9 cellular contexts compared by ENCODE assay signal in genomic region chr13:96817336-96817941, GRCh38.
DNase-seq lines count a peak whose midpoint lies in the region; ATAC-seq and TF ChIP-seq lines count a peak whose summit lies in the region.
"Had no signal": no experiment of that assay in that cellular context is flagged by ENCODE, and none has a peak within 500 bp of the region (broad histone marks: within the 10 kb centered on the region; RNA-seq: fewer than 3 reads in every experiment).

No MANE protein-coding gene starts in this region.

- no peak overlapping the region for H3K4me3 Mint-ChIP-seq in activated CD4-positive, alpha-beta memory T cell treated with anti-CD3 and anti-CD28 coated beads for 36 hours
- H3K4me3 Mint-ChIP-seq: activated CD8-positive, alpha-beta memory T cell treated with anti-CD3 and anti-CD28 coated beads, Interleukin-2, amount 10 ng/mL, durations not matched to agents 7 days and 5 days had no signal

- CTCF ChIA-PET in activated CD4-positive, alpha-beta memory T cell treated with anti-CD3 and anti-CD28 coated beads for 36 hours (lab: Charles Lee), result interaction anchor here (0.7 to 1.5 kb wide), 3 partner anchors 9 to 798 kb away, joined by 3 to 6 read pairs (median 3); no protein-coding TSS in a partner anchor

- H3K27me3 Mint-ChIP-seq in activated CD4-positive, alpha-beta memory T cell treated with anti-CD3 and anti-CD28 coated beads for 36 hours, result no peaks in the 10 kb centered on the region
- H3K27me3 Mint-ChIP-seq: activated CD8-positive, alpha-beta memory T cell treated with anti-CD3 and anti-CD28 coated beads, Interleukin-2, amount 10 ng/mL, durations not matched to agents 7 days and 5 days had no signal

- no peak overlapping the region for H3K27ac ChIP-seq in gastrocnemius medialis

- no peak overlapping the region for H3K27ac Mint-ChIP-seq in activated CD4-positive, alpha-beta memory T cell treated with anti-CD3 and anti-CD28 coated beads for 36 hours
- H3K27ac Mint-ChIP-seq: activated CD8-positive, alpha-beta memory T cell treated with anti-CD3 and anti-CD28 coated beads, Interleukin-2, amount 10 ng/mL, durations not matched to agents 7 days and 5 days had no signal

- H3K9me3 Mint-ChIP-seq in activated CD4-positive, alpha-beta memory T cell treated with anti-CD3 and anti-CD28 coated beads for 36 hours, result peaks cover 7% of the 10 kb centered on the region

- TF ChIP-seq POLR2A in gastrocnemius medialis (IDR thresholded peaks at IDR 0.05), result no peak

- TF ChIP-seq CTCF in fibroblast of pulmonary artery (IDR thresholded peaks at IDR 0.05; ENCODE audit: low read length, missing control alignments), result peak; percentile 57
- TF ChIP-seq CTCF in gastrocnemius medialis (IDR thresholded peaks at IDR 0.05 in 4 of 5, conservative IDR thresholded peaks at IDR 0.05 in 1 of 5), result peak in 4 of 5 experiments; percentile 23 to 52 (median 48)

- H3K36me3 ChIP-seq in NT2/D1 (ENCODE audit: insufficient read depth, insufficient read length, low read length) (no peaks in the 10 kb centered on the region), gastrocnemius medialis (no peaks in the 10 kb centered on the region)

- H3K4me1 Mint-ChIP-seq in activated CD4-positive, alpha-beta memory T cell treated with anti-CD3 and anti-CD28 coated beads for 36 hours (ENCODE audit: low read depth), result no peaks in the 10 kb centered on the region
- H3K4me1 Mint-ChIP-seq: activated CD8-positive, alpha-beta memory T cell treated with anti-CD3 and anti-CD28 coated beads, Interleukin-2, amount 10 ng/mL, durations not matched to agents 7 days and 5 days had no signal

- intact Hi-C loops in gastrocnemius medialis (cut with DNase I; ENCODE audit: low total_unique reads), result loop anchor here (1.0 to 10.0 kb wide), 3 partner anchors 595 to 797 kb away; partner anchors contain the start of gene UGGT2
- intact Hi-C loops in activated CD4-positive, alpha-beta memory T cell treated with anti-CD3 and anti-CD28 coated beads for 36 hours (cut with micrococcal nuclease), result loop anchor here (10.0 kb wide), 1 partner anchor 793 kb away; no protein-coding TSS in a partner anchor

- H3K9me3 ChIP-seq in NT2/D1 (ENCODE audit: insufficient read depth, low read length), result no peaks in the 10 kb centered on the region; the same call in 1 of the 2 replicates
- H3K9me3 ChIP-seq in gastrocnemius medialis, result no peaks in the 10 kb centered on the region

- H3K4me1 ChIP-seq in NT2/D1 (ENCODE audit: insufficient read depth, insufficient read length), result no peaks in the 10 kb centered on the region
- peaks cover 0 to 4% of the 10 kb centered on the region in 2 donors for H3K4me1 ChIP-seq in gastrocnemius medialis

- ATAC-seq in gastrocnemius medialis (no peak), HG02938 (IDR thresholded peaks at IDR 0.05; ENCODE audit: unreplicated experiment) (no peak)
- ATAC-seq: activated CD8-positive, alpha-beta memory T cell treated with anti-CD3 and anti-CD28 coated beads, Interleukin-2, amount 10 ng/mL, durations not matched to agents 7 days and 5 days had no signal

- DNase-seq in DMS53 (lab: John Stamatoyannopoulos, UW) (peak; percentile 21), DMS53 treated with DMSO at 0.1 percent for 48 hours (lab: John Stamatoyannopoulos, UW; ENCODE audit: unreplicated experiment) (no peak), NT2/D1 (ENCODE audit: low read depth, low spot score) (peak; percentile 18), fibroblast of pulmonary artery (ENCODE audit: low read depth) (peak; percentile 52), gastrocnemius medialis (no peak)
- no peak for DNase-seq in activated naive CD4-positive, alpha-beta T cell treated with anti-CD3 and anti-CD28 coated beads, Interleukin-2, amount 50 U/mL, for 16 hours
- no peak for DNase-seq in activated CD4-positive, alpha-beta memory T cell treated with anti-CD3 and anti-CD28 coated beads for 36 hours
- DNase-seq: activated CD8-positive, alpha-beta memory T cell treated with anti-CD3 and anti-CD28 coated beads, Interleukin-2, amount 10 ng/mL, durations not matched to agents 7 days and 5 days had no signal

- in situ Hi-C loops in gastrocnemius medialis (cut with MboI; ENCODE audit: low sequenced_read_pairs in 4 of 4), result loop anchor here in 1 of 4 donors (25.0 kb wide), 1 partner anchor 805 kb away; no protein-coding TSS in a partner anchor

- no peaks in the 10 kb centered on the region for H3K27me3 ChIP-seq in NT2/D1 (ENCODE audit: insufficient read depth, insufficient read length)
- no peaks in the 10 kb centered on the region for H3K27me3 ChIP-seq in gastrocnemius medialis

- H3K36me3 Mint-ChIP-seq in activated CD4-positive, alpha-beta memory T cell treated with anti-CD3 and anti-CD28 coated beads for 36 hours, result no peaks in the 10 kb centered on the region
- H3K36me3 Mint-ChIP-seq: activated CD8-positive, alpha-beta memory T cell treated with anti-CD3 and anti-CD28 coated beads, Interleukin-2, amount 10 ng/mL, durations not matched to agents 7 days and 5 days had no signal

- H3K4me3 ChIP-seq in NT2/D1 (ENCODE audit: insufficient read length, low read depth) (no peak overlapping the region), fibroblast of pulmonary artery (replicated peaks; ENCODE audit: low read depth, low read length) (no peak overlapping the region), gastrocnemius medialis (no peak overlapping the region)

- POLR2A ChIA-PET in activated CD4-positive, alpha-beta memory T cell treated with anti-CD3 and anti-CD28 coated beads for 36 hours (lab: Charles Lee), result no interaction called here

- H3K9ac ChIP-seq in NT2/D1 (ENCODE audit: insufficient read length, low read depth), result no peak overlapping the region

Comparison
In these comparisons a context has a peak if more than half of its experiments do, and no peak if none do; other contexts are left out.
1. DNase-seq: peak in DMS53 (single experiment), NT2/D1 (single experiment) and fibroblast of pulmonary artery (single experiment); none in DMS53 treated with DMSO at 0.1 percent for 48 hours (single experiment), gastrocnemius medialis (0 of 2), activated naive CD4-positive, alpha-beta T cell treated with anti-CD3 and anti-CD28 coated beads, Interleukin-2, amount 50 U/mL, for 16 hours (single experiment) and activated CD4-positive, alpha-beta memory T cell treated with anti-CD3 and anti-CD28 coated beads for 36 hours (single experiment).